ENCODE assay signal across 1 cellular context in the genomic region with DNA sequence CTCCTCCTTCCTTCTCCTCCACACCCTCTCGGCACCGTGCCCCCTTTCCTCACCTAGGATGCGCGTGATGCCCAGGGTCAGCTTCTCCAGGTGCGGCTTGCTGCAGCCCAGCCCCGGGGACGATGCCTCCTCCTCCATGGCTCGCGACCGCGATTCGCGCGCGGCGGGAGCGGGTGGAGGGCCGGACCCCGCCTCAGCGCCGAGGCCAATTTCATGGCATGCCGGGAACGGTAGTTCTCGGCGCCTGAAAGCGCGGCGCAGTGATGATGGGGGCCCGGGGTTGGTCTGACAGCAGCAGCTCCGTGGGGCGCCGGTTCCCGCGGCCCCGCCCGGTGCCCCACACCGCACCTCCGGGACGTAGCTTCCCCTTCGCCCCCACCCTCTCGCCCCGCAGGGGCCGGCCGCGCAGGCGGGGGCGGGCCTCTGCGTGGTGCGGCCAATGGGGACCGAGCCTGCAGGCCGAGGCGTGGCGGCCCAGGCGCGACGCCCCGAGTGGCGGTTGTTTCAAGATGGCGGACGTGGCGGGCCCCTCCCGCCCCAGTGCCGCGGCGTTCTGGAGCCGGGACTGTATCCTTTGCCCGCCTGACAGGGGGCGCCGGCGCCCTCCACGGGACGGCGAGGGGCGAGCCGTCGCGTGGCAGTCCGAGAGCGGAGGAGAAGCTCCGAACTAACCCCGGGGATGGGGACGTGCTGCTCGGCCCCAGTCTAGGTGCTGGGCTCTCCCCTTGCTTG.
TF ChIP-seq lines count a peak whose summit lies in the region.

A gene (plus strand): TSS at position 498 of the 732 bp plus-strand sequence. CDS start 12 bp downstream, at position 510.
A gene with protein sequence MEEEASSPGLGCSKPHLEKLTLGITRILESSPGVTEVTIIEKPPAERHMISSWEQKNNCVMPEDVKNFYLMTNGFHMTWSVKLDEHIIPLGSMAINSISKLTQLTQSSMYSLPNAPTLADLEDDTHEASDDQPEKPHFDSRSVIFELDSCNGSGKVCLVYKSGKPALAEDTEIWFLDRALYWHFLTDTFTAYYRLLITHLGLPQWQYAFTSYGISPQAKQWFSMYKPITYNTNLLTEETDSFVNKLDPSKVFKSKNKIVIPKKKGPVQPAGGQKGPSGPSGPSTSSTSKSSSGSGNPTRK (minus strand): TSS at position 373 of the 732 bp plus-strand sequence. CDS start 235 bp downstream, at position 138.

TF ChIP-seq in GM12878, 131 proteins besides CTCF, POLR2A, EP300 and RAD21 (continued from another document and continues in another):
- TF ChIP-seq, protein P1, sequence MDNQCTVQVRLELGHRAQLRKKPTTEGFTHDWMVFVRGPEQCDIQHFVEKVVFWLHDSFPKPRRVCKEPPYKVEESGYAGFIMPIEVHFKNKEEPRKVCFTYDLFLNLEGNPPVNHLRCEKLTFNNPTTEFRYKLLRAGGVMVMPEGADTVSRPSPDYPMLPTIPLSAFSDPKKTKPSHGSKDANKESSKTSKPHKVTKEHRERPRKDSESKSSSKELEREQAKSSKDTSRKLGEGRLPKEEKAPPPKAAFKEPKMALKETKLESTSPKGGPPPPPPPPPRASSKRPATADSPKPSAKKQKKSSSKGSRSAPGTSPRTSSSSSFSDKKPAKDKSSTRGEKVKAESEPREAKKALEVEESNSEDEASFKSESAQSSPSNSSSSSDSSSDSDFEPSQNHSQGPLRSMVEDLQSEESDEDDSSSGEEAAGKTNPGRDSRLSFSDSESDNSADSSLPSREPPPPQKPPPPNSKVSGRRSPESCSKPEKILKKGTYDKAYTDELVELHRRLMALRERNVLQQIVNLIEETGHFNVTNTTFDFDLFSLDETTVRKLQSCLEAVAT (IDR thresholded peaks at IDR 0.05), result no peak
- TF ChIP-seq SIN3A (IDR thresholded peaks at IDR 0.05; ENCODE audit: low read depth, low read length) (peak; percentile 80; the same call in 1 of the 2 replicates), TAF1 (IDR thresholded peaks at IDR 0.05; ENCODE audit: borderline replicate concordance, low read depth, low read length) (peak; percentile 33; the same call in 1 of the 2 replicates), DPF2 (IDR thresholded peaks at IDR 0.05) (peak; percentile 57; the same call in 1 of the 2 replicates), RELA (IDR thresholded peaks at IDR 0.05; ENCODE audit: borderline replicate concordance, partially characterized antibody) (peak; percentile 75), MXI1 (IDR thresholded peaks at IDR 0.05; ENCODE audit: low read depth, low read length) (peak; percentile 71), SMAD5 (IDR thresholded peaks at IDR 0.05; ENCODE audit: low read depth) (no peak), ASH2L (IDR thresholded peaks at IDR 0.05; ENCODE audit: borderline replicate concordance, low read depth) (peak; percentile 83; the same call in 1 of the 2 replicates), STAT3 (IDR thresholded peaks at IDR 0.05; ENCODE audit: low read depth, low read length) (no peak), IKZF2 (IDR thresholded peaks at IDR 0.05) (peak in 1 of 2 experiments; percentile 24; a peak in 1 of 4 replicates), RUNX3 (IDR thresholded peaks at IDR 0.05; ENCODE audit: low read length) (peak; percentile 36; the same call in 1 of the 2 replicates), MYB (IDR thresholded peaks at IDR 0.05; ENCODE audit: borderline replicate concordance, low read depth, low read length) (0 out of 2 replicates have a peak, but pooled peaks have one; percentile 22), NRF1 (conservative IDR thresholded peaks at IDR 0.05; ENCODE audit: low read depth, low read length) (peak; percentile 29; the same call in 1 of the 2 replicates), STAT1 (conservative IDR thresholded peaks at IDR 0.05) (0 out of 2 replicates have a peak, but pooled peaks have one; percentile 39), SP1 (IDR thresholded peaks at IDR 0.05; ENCODE audit: low read depth, low read length) (peak; percentile 52), YY1 (IDR thresholded peaks at IDR 0.05; ENCODE audit: low read depth, low read length) (peak; percentile 96), SMARCA5 (IDR thresholded peaks at IDR 0.05) (peak; percentile 86; the same call in 1 of the 2 replicates), ZNF207 (IDR thresholded peaks at IDR 0.05; ENCODE audit: borderline replicate concordance) (peak; percentile 92), GATAD2B (conservative IDR thresholded peaks at IDR 0.05; ENCODE audit: low read depth) (peak; percentile 69), LARP7 (IDR thresholded peaks at IDR 0.05) (peak; percentile 64; the same call in 1 of the 2 replicates), EED (IDR thresholded peaks at IDR 0.05; ENCODE audit: low read depth) (peak; percentile 0; the same call in 1 of the 2 replicates), RB1 (IDR thresholded peaks at IDR 0.05; ENCODE audit: borderline replicate concordance) (no peak), ZZZ3 (IDR thresholded peaks at IDR 0.05; ENCODE audit: control insufficient read depth, insufficient read length, low read depth) (no peak), ZNF217 (IDR thresholded peaks at IDR 0.05) (peak; percentile 80; the same call in 1 of the 2 replicates), BACH1 (IDR thresholded peaks at IDR 0.05; ENCODE audit: borderline replicate concordance) (peak; percentile 51; the same call in 1 of the 2 replicates), NR2C1 (IDR thresholded peaks at IDR 0.05) (peak; percentile 50), POLR2AphosphoS5 (IDR thresholded peaks at IDR 0.05; ENCODE audit: low read length) (peak; percentile 26; the same call in 1 of the 2 replicates), SIX5 (IDR thresholded peaks at IDR 0.05; ENCODE audit: low read depth, low read length, severe bottlenecking) (peak; percentile 74), BHLHE40 (IDR thresholded peaks at IDR 0.05; ENCODE audit: borderline replicate concordance in 1 of 2, low read depth in 2 of 2, low read length in 1 of 2) (peak; percentile 26 to 63; a peak in 3 of 4 replicates), YBX1 (IDR thresholded peaks at IDR 0.05) (no peak), CHD2 (IDR thresholded peaks at IDR 0.05; ENCODE audit: borderline replicate concordance, low read depth, low read length) (peak; percentile 49; the same call in 1 of the 2 replicates), EGR1 (IDR thresholded peaks at IDR 0.05; ENCODE audit: borderline replicate concordance in 1 of 2, low read depth in 2 of 2, low read length in 2 of 2) (peak in 1 of 2 experiments; percentile 76; a peak in 2 of 3 replicates), SMC3 (IDR thresholded peaks at IDR 0.05; ENCODE audit: borderline replicate concordance, low read length) (peak; percentile 8; the same call in 1 of the 2 replicates), CREM (IDR thresholded peaks at IDR 0.05; ENCODE audit: low read depth) (peak; percentile 80)
- TF ChIP-seq, protein P2, sequence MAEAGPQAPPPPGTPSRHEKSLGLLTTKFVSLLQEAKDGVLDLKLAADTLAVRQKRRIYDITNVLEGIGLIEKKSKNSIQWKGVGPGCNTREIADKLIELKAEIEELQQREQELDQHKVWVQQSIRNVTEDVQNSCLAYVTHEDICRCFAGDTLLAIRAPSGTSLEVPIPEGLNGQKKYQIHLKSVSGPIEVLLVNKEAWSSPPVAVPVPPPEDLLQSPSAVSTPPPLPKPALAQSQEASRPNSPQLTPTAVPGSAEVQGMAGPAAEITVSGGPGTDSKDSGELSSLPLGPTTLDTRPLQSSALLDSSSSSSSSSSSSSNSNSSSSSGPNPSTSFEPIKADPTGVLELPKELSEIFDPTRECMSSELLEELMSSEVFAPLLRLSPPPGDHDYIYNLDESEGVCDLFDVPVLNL (IDR thresholded peaks at IDR 0.05; ENCODE audit: low read depth, low read length), result peak; percentile 11; the same call in 1 of the 2 replicates
- TF ChIP-seq, protein P3, sequence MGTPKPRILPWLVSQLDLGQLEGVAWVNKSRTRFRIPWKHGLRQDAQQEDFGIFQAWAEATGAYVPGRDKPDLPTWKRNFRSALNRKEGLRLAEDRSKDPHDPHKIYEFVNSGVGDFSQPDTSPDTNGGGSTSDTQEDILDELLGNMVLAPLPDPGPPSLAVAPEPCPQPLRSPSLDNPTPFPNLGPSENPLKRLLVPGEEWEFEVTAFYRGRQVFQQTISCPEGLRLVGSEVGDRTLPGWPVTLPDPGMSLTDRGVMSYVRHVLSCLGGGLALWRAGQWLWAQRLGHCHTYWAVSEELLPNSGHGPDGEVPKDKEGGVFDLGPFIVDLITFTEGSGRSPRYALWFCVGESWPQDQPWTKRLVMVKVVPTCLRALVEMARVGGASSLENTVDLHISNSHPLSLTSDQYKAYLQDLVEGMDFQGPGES (IDR thresholded peaks at IDR 0.05), result 0 out of 2 replicates have a peak, but pooled peaks have one; percentile 36
- TF ChIP-seq, protein P4, sequence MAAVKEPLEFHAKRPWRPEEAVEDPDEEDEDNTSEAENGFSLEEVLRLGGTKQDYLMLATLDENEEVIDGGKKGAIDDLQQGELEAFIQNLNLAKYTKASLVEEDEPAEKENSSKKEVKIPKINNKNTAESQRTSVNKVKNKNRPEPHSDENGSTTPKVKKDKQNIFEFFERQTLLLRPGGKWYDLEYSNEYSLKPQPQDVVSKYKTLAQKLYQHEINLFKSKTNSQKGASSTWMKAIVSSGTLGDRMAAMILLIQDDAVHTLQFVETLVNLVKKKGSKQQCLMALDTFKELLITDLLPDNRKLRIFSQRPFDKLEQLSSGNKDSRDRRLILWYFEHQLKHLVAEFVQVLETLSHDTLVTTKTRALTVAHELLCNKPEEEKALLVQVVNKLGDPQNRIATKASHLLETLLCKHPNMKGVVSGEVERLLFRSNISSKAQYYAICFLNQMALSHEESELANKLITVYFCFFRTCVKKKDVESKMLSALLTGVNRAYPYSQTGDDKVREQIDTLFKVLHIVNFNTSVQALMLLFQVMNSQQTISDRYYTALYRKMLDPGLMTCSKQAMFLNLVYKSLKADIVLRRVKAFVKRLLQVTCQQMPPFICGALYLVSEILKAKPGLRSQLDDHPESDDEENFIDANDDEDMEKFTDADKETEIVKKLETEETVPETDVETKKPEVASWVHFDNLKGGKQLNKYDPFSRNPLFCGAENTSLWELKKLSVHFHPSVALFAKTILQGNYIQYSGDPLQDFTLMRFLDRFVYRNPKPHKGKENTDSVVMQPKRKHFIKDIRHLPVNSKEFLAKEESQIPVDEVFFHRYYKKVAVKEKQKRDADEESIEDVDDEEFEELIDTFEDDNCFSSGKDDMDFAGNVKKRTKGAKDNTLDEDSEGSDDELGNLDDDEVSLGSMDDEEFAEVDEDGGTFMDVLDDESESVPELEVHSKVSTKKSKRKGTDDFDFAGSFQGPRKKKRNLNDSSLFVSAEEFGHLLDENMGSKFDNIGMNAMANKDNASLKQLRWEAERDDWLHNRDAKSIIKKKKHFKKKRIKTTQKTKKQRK (IDR thresholded peaks at IDR 0.05; ENCODE audit: low read depth, low read length), result no peak
- TF ChIP-seq, protein P5, sequence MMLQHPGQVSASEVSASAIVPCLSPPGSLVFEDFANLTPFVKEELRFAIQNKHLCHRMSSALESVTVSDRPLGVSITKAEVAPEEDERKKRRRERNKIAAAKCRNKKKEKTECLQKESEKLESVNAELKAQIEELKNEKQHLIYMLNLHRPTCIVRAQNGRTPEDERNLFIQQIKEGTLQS (IDR thresholded peaks at IDR 0.05; ENCODE audit: borderline replicate concordance, extremely low read depth, low read depth, low read length), result no peak
- TF ChIP-seq, protein P6, sequence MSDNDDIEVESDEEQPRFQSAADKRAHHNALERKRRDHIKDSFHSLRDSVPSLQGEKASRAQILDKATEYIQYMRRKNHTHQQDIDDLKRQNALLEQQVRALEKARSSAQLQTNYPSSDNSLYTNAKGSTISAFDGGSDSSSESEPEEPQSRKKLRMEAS (IDR thresholded peaks at IDR 0.05; ENCODE audit: low read depth, low read length), result peak; percentile 18; the same call in 1 of the 2 replicates
- TF ChIP-seq, protein P7, sequence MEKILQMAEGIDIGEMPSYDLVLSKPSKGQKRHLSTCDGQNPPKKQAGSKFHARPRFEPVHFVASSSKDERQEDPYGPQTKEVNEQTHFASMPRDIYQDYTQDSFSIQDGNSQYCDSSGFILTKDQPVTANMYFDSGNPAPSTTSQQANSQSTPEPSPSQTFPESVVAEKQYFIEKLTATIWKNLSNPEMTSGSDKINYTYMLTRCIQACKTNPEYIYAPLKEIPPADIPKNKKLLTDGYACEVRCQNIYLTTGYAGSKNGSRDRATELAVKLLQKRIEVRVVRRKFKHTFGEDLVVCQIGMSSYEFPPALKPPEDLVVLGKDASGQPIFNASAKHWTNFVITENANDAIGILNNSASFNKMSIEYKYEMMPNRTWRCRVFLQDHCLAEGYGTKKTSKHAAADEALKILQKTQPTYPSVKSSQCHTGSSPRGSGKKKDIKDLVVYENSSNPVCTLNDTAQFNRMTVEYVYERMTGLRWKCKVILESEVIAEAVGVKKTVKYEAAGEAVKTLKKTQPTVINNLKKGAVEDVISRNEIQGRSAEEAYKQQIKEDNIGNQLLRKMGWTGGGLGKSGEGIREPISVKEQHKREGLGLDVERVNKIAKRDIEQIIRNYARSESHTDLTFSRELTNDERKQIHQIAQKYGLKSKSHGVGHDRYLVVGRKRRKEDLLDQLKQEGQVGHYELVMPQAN (conservative IDR thresholded peaks at IDR 0.05), result peak; percentile 82
- TF ChIP-seq, protein P8, sequence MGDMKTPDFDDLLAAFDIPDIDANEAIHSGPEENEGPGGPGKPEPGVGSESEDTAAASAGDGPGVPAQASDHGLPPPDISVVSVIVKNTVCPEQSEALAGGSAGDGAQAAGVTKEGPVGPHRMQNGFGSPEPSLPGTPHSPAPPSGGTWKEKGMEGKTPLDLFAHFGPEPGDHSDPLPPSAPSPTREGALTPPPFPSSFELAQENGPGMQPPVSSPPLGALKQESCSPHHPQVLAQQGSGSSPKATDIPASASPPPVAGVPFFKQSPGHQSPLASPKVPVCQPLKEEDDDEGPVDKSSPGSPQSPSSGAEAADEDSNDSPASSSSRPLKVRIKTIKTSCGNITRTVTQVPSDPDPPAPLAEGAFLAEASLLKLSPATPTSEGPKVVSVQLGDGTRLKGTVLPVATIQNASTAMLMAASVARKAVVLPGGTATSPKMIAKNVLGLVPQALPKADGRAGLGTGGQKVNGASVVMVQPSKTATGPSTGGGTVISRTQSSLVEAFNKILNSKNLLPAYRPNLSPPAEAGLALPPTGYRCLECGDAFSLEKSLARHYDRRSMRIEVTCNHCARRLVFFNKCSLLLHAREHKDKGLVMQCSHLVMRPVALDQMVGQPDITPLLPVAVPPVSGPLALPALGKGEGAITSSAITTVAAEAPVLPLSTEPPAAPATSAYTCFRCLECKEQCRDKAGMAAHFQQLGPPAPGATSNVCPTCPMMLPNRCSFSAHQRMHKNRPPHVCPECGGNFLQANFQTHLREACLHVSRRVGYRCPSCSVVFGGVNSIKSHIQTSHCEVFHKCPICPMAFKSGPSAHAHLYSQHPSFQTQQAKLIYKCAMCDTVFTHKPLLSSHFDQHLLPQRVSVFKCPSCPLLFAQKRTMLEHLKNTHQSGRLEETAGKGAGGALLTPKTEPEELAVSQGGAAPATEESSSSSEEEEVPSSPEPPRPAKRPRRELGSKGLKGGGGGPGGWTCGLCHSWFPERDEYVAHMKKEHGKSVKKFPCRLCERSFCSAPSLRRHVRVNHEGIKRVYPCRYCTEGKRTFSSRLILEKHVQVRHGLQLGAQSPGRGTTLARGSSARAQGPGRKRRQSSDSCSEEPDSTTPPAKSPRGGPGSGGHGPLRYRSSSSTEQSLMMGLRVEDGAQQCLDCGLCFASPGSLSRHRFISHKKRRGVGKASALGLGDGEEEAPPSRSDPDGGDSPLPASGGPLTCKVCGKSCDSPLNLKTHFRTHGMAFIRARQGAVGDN (IDR thresholded peaks at IDR 0.05), result peak; percentile 61
- TF ChIP-seq, protein P9, sequence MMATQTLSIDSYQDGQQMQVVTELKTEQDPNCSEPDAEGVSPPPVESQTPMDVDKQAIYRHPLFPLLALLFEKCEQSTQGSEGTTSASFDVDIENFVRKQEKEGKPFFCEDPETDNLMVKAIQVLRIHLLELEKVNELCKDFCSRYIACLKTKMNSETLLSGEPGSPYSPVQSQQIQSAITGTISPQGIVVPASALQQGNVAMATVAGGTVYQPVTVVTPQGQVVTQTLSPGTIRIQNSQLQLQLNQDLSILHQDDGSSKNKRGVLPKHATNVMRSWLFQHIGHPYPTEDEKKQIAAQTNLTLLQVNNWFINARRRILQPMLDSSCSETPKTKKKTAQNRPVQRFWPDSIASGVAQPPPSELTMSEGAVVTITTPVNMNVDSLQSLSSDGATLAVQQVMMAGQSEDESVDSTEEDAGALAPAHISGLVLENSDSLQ (IDR thresholded peaks at IDR 0.05), result 0 out of 2 replicates have a peak, but pooled peaks have one; percentile 4
